In genomic region chr12:112418248-112418595, GRCh38 we compare ENCODE assay signal across 9 cellular contexts. TPM values are rescaled to one million over a fixed set of nuclear protein-coding genes. Genes with fewer than 3 reads are reported as not detected.
DNase-seq lines count a peak whose midpoint lies in the region; FAIRE-seq lines count a peak whose summit lies in the region.
"Had no signal": no experiment of that assay in that cellular context is flagged by ENCODE, and none has a peak within 500 bp of the region (broad histone marks: within the 10 kb centered on the region; RNA-seq: fewer than 3 reads in every experiment).

No MANE protein-coding gene starts in this region.

- peaks cover 16% of the 10 kb centered on the region for H3K4me1 ChIP-seq in stomach smooth muscle (ENCODE audit: control insufficient read depth, insufficient read depth, low read length)

- peak overlapping the region; percentile 89 for H3K4me3 ChIP-seq in iPS-11a (ENCODE audit: low read depth, low read length)
- H3K4me3 ChIP-seq in stomach smooth muscle (ENCODE audit: low read length in 2 of 2): peak overlapping the region; percentile 94 to 95

- H3K27me3 Mint-ChIP-seq in T-helper 1 cell treated with Interleukin-12 subunit alpha and Interleukin-12 subunit beta and Interleukin-4 antibody, amounts not matched to agents 30 μg/mL and 1 μg/mL, for 36 hours (ENCODE audit: low read depth): no peaks in the 10 kb centered on the region
- peaks cover 2% of the 10 kb centered on the region for H3K27me3 Mint-ChIP-seq in activated CD4-positive, alpha-beta memory T cell treated with anti-CD3 and anti-CD28 coated beads, Interleukin-2, amount 10 ng/mL, durations not matched to agents 7 days and 5 days

- DNase-seq in T-helper 1 cell (no peak), DMS 273 treated with DMSO at 0.1 percent for 48 hours (lab: John Stamatoyannopoulos, UW) (no peak), frontal cortex (ENCODE audit: low spot score in 2 of 2) (no peak), RKO (ENCODE audit: low spot score) (no peak)
- DNase-seq in activated CD4-positive, alpha-beta memory T cell treated with anti-CD3 and anti-CD28 coated beads, Interleukin-2, amount 10 ng/mL, durations not matched to agents 7 days and 5 days: no peak

- peak overlapping the region; percentile 90 for H3K4me3 Mint-ChIP-seq in T-helper 1 cell treated with Interleukin-12 subunit alpha and Interleukin-12 subunit beta and Interleukin-4 antibody, amounts not matched to agents 30 μg/mL and 1 μg/mL, for 36 hours
- H3K4me3 Mint-ChIP-seq in activated CD4-positive, alpha-beta memory T cell treated with anti-CD3 and anti-CD28 coated beads, Interleukin-2, amount 10 ng/mL, durations not matched to agents 7 days and 5 days: peak overlapping the region; percentile 82

- CTCF ChIA-PET in activated CD4-positive, alpha-beta memory T cell treated with anti-CD3 and anti-CD28 coated beads, Interleukin-2, amount 10 ng/mL, durations not matched to agents 7 days and 5 days (lab: Charles Lee): interaction anchor here (0.8 kb wide), 1 partner anchor 17 kb away, joined by 3 read pairs; no protein-coding TSS in a partner anchor

- H3K36me3 Mint-ChIP-seq in T-helper 1 cell treated with Interleukin-12 subunit alpha and Interleukin-12 subunit beta and Interleukin-4 antibody, amounts not matched to agents 30 μg/mL and 1 μg/mL, for 36 hours (ENCODE audit: low read depth): peaks cover 6% of the 10 kb centered on the region
- H3K36me3 Mint-ChIP-seq in activated CD4-positive, alpha-beta memory T cell treated with anti-CD3 and anti-CD28 coated beads, Interleukin-2, amount 10 ng/mL, durations not matched to agents 7 days and 5 days (ENCODE audit: low read depth): peaks cover 17% of the 10 kb centered on the region

- H3K27ac Mint-ChIP-seq in T-helper 1 cell treated with Interleukin-12 subunit alpha and Interleukin-12 subunit beta and Interleukin-4 antibody, amounts not matched to agents 30 μg/mL and 1 μg/mL, for 36 hours: peak overlapping the region; percentile 96
- peak overlapping the region; percentile 89 for H3K27ac Mint-ChIP-seq in activated CD4-positive, alpha-beta memory T cell treated with anti-CD3 and anti-CD28 coated beads, Interleukin-2, amount 10 ng/mL, durations not matched to agents 7 days and 5 days

- peak overlapping the region; percentile 90 for H3K27ac ChIP-seq in stomach smooth muscle (ENCODE audit: low read length)

- POLR2A ChIA-PET in activated CD4-positive, alpha-beta memory T cell treated with anti-CD3 and anti-CD28 coated beads, Interleukin-2, amount 10 ng/mL, durations not matched to agents 7 days and 5 days (lab: Charles Lee): interaction anchor here (0.7 to 2.5 kb wide), 10 partner anchors 8 to 733 kb away, joined by 3 to 10 read pairs (median 4); partner anchors contain the start of genes ERP29, OAS2 and TMEM116

- peak overlapping the region; percentile 89 to 98 for H3K9ac ChIP-seq in stomach smooth muscle (ENCODE audit: low read length in 2 of 2)

- no peaks in the 10 kb centered on the region for H3K36me3 ChIP-seq in stomach smooth muscle (ENCODE audit: control insufficient read depth in 2 of 2, insufficient read depth in 2 of 2, low read length in 2 of 2)

- no peaks in the 10 kb centered on the region for H3K9me3 ChIP-seq in stomach smooth muscle (ENCODE audit: control insufficient read depth in 2 of 2, low read length in 2 of 2)

- no peaks in the 10 kb centered on the region for H3K27me3 ChIP-seq in stomach smooth muscle (ENCODE audit: control insufficient read depth in 1 of 2, insufficient read depth in 2 of 2, low read length in 2 of 2)

- H3K9me3 Mint-ChIP-seq in T-helper 1 cell treated with Interleukin-12 subunit alpha and Interleukin-12 subunit beta and Interleukin-4 antibody, amounts not matched to agents 30 μg/mL and 1 μg/mL, for 36 hours: no peaks in the 10 kb centered on the region
- H3K9me3 Mint-ChIP-seq in activated CD4-positive, alpha-beta memory T cell treated with anti-CD3 and anti-CD28 coated beads, Interleukin-2, amount 10 ng/mL, durations not matched to agents 7 days and 5 days: no peaks in the 10 kb centered on the region

- FAIRE-seq in frontal cortex (lab: Jason Lieb, UNC): no peak
- FAIRE-seq: A204.1 had no signal

- peaks cover 26% of the 10 kb centered on the region for H3K4me1 Mint-ChIP-seq in T-helper 1 cell treated with Interleukin-12 subunit alpha and Interleukin-12 subunit beta and Interleukin-4 antibody, amounts not matched to agents 30 μg/mL and 1 μg/mL, for 36 hours (ENCODE audit: low read depth)
- H3K4me1 Mint-ChIP-seq in activated CD4-positive, alpha-beta memory T cell treated with anti-CD3 and anti-CD28 coated beads, Interleukin-2, amount 10 ng/mL, durations not matched to agents 7 days and 5 days: peaks cover 41% of the 10 kb centered on the region

RNA-seq across cellular contexts. Expression of gene PTPN11, which starts 0.5 kb away (rescaled TPM):
- total RNA-seq in activated CD4-positive, alpha-beta memory T cell treated with anti-CD3 and anti-CD28 coated beads, Interleukin-2, amount 10 ng/mL, durations not matched to agents 7 days and 5 days: 10 to 100 TPM; 88.1 to 92.3 TPM
- total RNA-seq in frontal cortex: 83.6 TPM

RNA-seq across cellular contexts. Expression of gene RPL6, which starts 8.8 kb away (rescaled TPM):
- total RNA-seq in activated CD4-positive, alpha-beta memory T cell treated with anti-CD3 and anti-CD28 coated beads, Interleukin-2, amount 10 ng/mL, durations not matched to agents 7 days and 5 days: 100 to 1,000 TPM; 911 to 941 TPM
- total RNA-seq in frontal cortex: 1,024 TPM

RNA-seq across cellular contexts. Expression of gene HECTD4, which starts 36.0 kb away (rescaled TPM):
- total RNA-seq in activated CD4-positive, alpha-beta memory T cell treated with anti-CD3 and anti-CD28 coated beads, Interleukin-2, amount 10 ng/mL, durations not matched to agents 7 days and 5 days: 10 to 100 TPM; 37.5 to 39.4 TPM
- total RNA-seq in frontal cortex: 85.6 TPM
